1 cellular context compared by ENCODE assay signal in genomic region chr16:88687254-88687576, GRCh38.
A peak's percentile ranks its signal among the peaks of the same experiment; 100 is the strongest.
TF ChIP-seq lines count a peak whose summit lies in the region.

No MANE protein-coding gene starts in this region.

TF ChIP-seq in HepG2, 621 proteins besides CTCF, POLR2A, EP300 and RAD21 (continues in another document):
- TF ChIP-seq ZNF563 (CRISPR knock-in tag; IDR thresholded peaks at IDR 0.05) (no peak), ARNT2 (CRISPR knock-in tag; IDR thresholded peaks at IDR 0.05; ENCODE audit: low read depth) (no peak), DDIT3 (CRISPR knock-in tag; IDR thresholded peaks at IDR 0.05) (no peak), ZNF282 (IDR thresholded peaks at IDR 0.05; ENCODE audit: partially characterized antibody) (no peak), TFAP4 (IDR thresholded peaks at IDR 0.05; ENCODE audit: borderline replicate concordance, low read depth) (peak; percentile 37; the same call in 1 of the 2 replicates), NFKB2 (CRISPR knock-in tag; IDR thresholded peaks at IDR 0.05; ENCODE audit: borderline replicate concordance) (no peak), KDM4B (CRISPR knock-in tag; IDR thresholded peaks at IDR 0.05) (0 out of 2 replicates have a peak, but pooled peaks have one; percentile 1), CAMTA2 (CRISPR knock-in tag; IDR thresholded peaks at IDR 0.05; ENCODE audit: borderline replicate concordance) (0 out of 2 replicates have a peak, but pooled peaks have one; percentile 33), SMAD3 (CRISPR knock-in tag; IDR thresholded peaks at IDR 0.05) (no peak), KAT7 (CRISPR knock-in tag; IDR thresholded peaks at IDR 0.05; ENCODE audit: borderline replicate concordance) (no peak), REST (IDR thresholded peaks at IDR 0.05; ENCODE audit: borderline replicate concordance in 1 of 2, low read depth in 1 of 2, low read length in 2 of 2) (no peak), SAFB2 (CRISPR knock-in tag; IDR thresholded peaks at IDR 0.05; ENCODE audit: borderline replicate concordance, low read depth) (peak; percentile 1; the same call in 1 of the 2 replicates), MBNL3 (CRISPR knock-in tag; conservative IDR thresholded peaks at IDR 0.05) (no peak), ZMAT3 (CRISPR knock-in tag; conservative IDR thresholded peaks at IDR 0.05) (no peak; the same call in 1 of the 2 replicates), SIN3A (IDR thresholded peaks at IDR 0.05; ENCODE audit: borderline replicate concordance, low read depth, low read length) (peak; percentile 59; the same call in 1 of the 2 replicates), MED13 (CRISPR knock-in tag; IDR thresholded peaks at IDR 0.05) (no peak), ZNF7 (CRISPR knock-in tag; IDR thresholded peaks at IDR 0.05) (no peak), TBX2 (CRISPR knock-in tag; IDR thresholded peaks at IDR 0.05; ENCODE audit: borderline replicate concordance) (0 out of 2 replicates have a peak, but pooled peaks have one; percentile 2), PHF20 (CRISPR knock-in tag; IDR thresholded peaks at IDR 0.05) (0 out of 2 replicates have a peak, but pooled peaks have one; percentile 47), REXO4 (CRISPR knock-in tag; IDR thresholded peaks at IDR 0.05; ENCODE audit: borderline replicate concordance) (0 out of 2 replicates have a peak, but pooled peaks have one; percentile 47), ATRX (CRISPR knock-in tag; IDR thresholded peaks at IDR 0.05; ENCODE audit: borderline replicate concordance) (no peak), ZBTB20 (CRISPR knock-in tag; IDR thresholded peaks at IDR 0.05; ENCODE audit: borderline replicate concordance, low read depth) (0 out of 2 replicates have a peak, but pooled peaks have one; percentile 45), ASH2L (IDR thresholded peaks at IDR 0.05; ENCODE audit: insufficient read length, low read depth, low read length) (no peak), ZNF138 (CRISPR knock-in tag; IDR thresholded peaks at IDR 0.05; ENCODE audit: low read depth) (no peak), ZNF839 (CRISPR knock-in tag; IDR thresholded peaks at IDR 0.05; ENCODE audit: borderline replicate concordance) (no peak), ZMAT5 (CRISPR knock-in tag; IDR thresholded peaks at IDR 0.05; ENCODE audit: borderline replicate concordance, low read depth) (no peak), MIXL1 (CRISPR knock-in tag; IDR thresholded peaks at IDR 0.05) (no peak), ZBTB2 (CRISPR knock-in tag; IDR thresholded peaks at IDR 0.05; ENCODE audit: low read depth) (no peak), ZNF672 (CRISPR knock-in tag; IDR thresholded peaks at IDR 0.05) (no peak), ZNF430 (CRISPR knock-in tag; IDR thresholded peaks at IDR 0.05) (no peak), ZNF280D (CRISPR knock-in tag; IDR thresholded peaks at IDR 0.05) (0 out of 2 replicates have a peak, but pooled peaks have one; percentile 12), NCOA5 (CRISPR knock-in tag; IDR thresholded peaks at IDR 0.05) (no peak), GABPA (IDR thresholded peaks at IDR 0.05; ENCODE audit: low read depth, low read length) (no peak), GABPA (CRISPR knock-in tag; IDR thresholded peaks at IDR 0.05; ENCODE audit: low read depth) (no peak), ZFP62 (CRISPR knock-in tag; IDR thresholded peaks at IDR 0.05) (no peak), MAZ (IDR thresholded peaks at IDR 0.05; ENCODE audit: borderline replicate concordance, low read depth, low read length) (no peak), MAZ (CRISPR knock-in tag; IDR thresholded peaks at IDR 0.05; ENCODE audit: low read depth) (0 out of 2 replicates have a peak, but pooled peaks have one; percentile 43), GABPB1 (CRISPR knock-in tag; IDR thresholded peaks at IDR 0.05) (0 out of 2 replicates have a peak, but pooled peaks have one; percentile 33), YEATS2 (CRISPR knock-in tag; IDR thresholded peaks at IDR 0.05; ENCODE audit: borderline replicate concordance) (no peak), CHD4 (IDR thresholded peaks at IDR 0.05; ENCODE audit: borderline replicate concordance, low read length) (no peak), RERE (CRISPR knock-in tag; IDR thresholded peaks at IDR 0.05; ENCODE audit: low read depth) (no peak), ZHX1 (CRISPR knock-in tag; IDR thresholded peaks at IDR 0.05; ENCODE audit: low read depth) (0 out of 2 replicates have a peak, but pooled peaks have one; percentile 26), TSC22D2 (CRISPR knock-in tag; IDR thresholded peaks at IDR 0.05; ENCODE audit: borderline replicate concordance) (no peak), ZNF570 (CRISPR knock-in tag; IDR thresholded peaks at IDR 0.05; ENCODE audit: borderline replicate concordance) (no peak), TEAD3 (CRISPR knock-in tag; optimal IDR thresholded peaks at IDR 0.05; ENCODE audit: borderline replicate concordance) (no peak), TEAD2 (CRISPR knock-in tag; IDR thresholded peaks at IDR 0.05) (no peak), HNF4G (IDR thresholded peaks at IDR 0.05; ENCODE audit: borderline replicate concordance, low read depth, low read length) (no peak), HNF4G (CRISPR knock-in tag; IDR thresholded peaks at IDR 0.05; ENCODE audit: borderline replicate concordance, low read depth) (no peak; the same call in 1 of the 2 replicates), ZNF629 (CRISPR knock-in tag; conservative IDR thresholded peaks at IDR 0.05) (no peak), ZNF496 (CRISPR knock-in tag; IDR thresholded peaks at IDR 0.05; ENCODE audit: insufficient replicate concordance) (no peak)
